ENCODE assay signal across 1 cellular context in the genomic region with DNA sequence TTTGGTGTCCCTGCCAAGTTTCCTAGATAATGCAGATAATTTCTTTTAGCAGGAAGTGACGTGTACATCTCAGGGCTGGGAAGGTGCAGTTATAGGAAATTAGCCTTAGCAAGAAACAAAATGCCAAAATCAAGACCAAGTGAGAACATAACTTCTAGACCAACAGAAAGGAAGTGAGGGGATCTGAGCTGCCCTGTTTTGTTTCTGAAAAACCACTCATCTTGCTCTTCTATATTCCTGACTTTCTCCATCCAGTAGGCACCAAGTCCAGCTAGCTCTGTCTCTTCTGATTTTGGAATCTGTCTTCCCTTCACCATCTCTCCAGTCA.
TF ChIP-seq lines count a peak whose summit lies in the region.

No MANE protein-coding gene starts in this region.

TF ChIP-seq in HCT116, 20 proteins besides CTCF, POLR2A, EP300 and RAD21:
- TF ChIP-seq EZH2 (IDR thresholded peaks at IDR 0.05) (no peak), EZH2phosphoT487 (IDR thresholded peaks at IDR 0.05; ENCODE audit: borderline replicate concordance) (no peak), SRF (IDR thresholded peaks at IDR 0.05; ENCODE audit: low read depth) (no peak), ELF1 (IDR thresholded peaks at IDR 0.05; ENCODE audit: borderline replicate concordance, low read depth) (no peak), YY1 (IDR thresholded peaks at IDR 0.05; ENCODE audit: extremely low read depth, insufficient replicate concordance, low read depth, low read length) (no peak), SP1 (IDR thresholded peaks at IDR 0.05; ENCODE audit: low read depth) (no peak), SIN3A (IDR thresholded peaks at IDR 0.05; ENCODE audit: low read depth) (no peak), POLR2AphosphoS5 (IDR thresholded peaks at IDR 0.05; ENCODE audit: low read depth, low read length) (no peak), FOSL1 (IDR thresholded peaks at IDR 0.05; ENCODE audit: low read depth) (no peak), ZNF274 (IDR thresholded peaks at IDR 0.05; ENCODE audit: low read depth, low read length) (no peak), CEBPB (IDR thresholded peaks at IDR 0.05; ENCODE audit: low read depth) (no peak), EGR1 (IDR thresholded peaks at IDR 0.05; ENCODE audit: low read depth) (no peak), JUND (IDR thresholded peaks at IDR 0.05) (no peak), CBX3 (IDR thresholded peaks at IDR 0.05; ENCODE audit: low read depth) (no peak)
- TF ChIP-seq, protein P1, sequence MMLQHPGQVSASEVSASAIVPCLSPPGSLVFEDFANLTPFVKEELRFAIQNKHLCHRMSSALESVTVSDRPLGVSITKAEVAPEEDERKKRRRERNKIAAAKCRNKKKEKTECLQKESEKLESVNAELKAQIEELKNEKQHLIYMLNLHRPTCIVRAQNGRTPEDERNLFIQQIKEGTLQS (IDR thresholded peaks at IDR 0.05) = no peak
- TF ChIP-seq, protein P2, sequence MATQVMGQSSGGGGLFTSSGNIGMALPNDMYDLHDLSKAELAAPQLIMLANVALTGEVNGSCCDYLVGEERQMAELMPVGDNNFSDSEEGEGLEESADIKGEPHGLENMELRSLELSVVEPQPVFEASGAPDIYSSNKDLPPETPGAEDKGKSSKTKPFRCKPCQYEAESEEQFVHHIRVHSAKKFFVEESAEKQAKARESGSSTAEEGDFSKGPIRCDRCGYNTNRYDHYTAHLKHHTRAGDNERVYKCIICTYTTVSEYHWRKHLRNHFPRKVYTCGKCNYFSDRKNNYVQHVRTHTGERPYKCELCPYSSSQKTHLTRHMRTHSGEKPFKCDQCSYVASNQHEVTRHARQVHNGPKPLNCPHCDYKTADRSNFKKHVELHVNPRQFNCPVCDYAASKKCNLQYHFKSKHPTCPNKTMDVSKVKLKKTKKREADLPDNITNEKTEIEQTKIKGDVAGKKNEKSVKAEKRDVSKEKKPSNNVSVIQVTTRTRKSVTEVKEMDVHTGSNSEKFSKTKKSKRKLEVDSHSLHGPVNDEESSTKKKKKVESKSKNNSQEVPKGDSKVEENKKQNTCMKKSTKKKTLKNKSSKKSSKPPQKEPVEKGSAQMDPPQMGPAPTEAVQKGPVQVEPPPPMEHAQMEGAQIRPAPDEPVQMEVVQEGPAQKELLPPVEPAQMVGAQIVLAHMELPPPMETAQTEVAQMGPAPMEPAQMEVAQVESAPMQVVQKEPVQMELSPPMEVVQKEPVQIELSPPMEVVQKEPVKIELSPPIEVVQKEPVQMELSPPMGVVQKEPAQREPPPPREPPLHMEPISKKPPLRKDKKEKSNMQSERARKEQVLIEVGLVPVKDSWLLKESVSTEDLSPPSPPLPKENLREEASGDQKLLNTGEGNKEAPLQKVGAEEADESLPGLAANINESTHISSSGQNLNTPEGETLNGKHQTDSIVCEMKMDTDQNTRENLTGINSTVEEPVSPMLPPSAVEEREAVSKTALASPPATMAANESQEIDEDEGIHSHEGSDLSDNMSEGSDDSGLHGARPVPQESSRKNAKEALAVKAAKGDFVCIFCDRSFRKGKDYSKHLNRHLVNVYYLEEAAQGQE (IDR thresholded peaks at IDR 0.05; ENCODE audit: low read depth) = no peak
- TF ChIP-seq, protein P3, sequence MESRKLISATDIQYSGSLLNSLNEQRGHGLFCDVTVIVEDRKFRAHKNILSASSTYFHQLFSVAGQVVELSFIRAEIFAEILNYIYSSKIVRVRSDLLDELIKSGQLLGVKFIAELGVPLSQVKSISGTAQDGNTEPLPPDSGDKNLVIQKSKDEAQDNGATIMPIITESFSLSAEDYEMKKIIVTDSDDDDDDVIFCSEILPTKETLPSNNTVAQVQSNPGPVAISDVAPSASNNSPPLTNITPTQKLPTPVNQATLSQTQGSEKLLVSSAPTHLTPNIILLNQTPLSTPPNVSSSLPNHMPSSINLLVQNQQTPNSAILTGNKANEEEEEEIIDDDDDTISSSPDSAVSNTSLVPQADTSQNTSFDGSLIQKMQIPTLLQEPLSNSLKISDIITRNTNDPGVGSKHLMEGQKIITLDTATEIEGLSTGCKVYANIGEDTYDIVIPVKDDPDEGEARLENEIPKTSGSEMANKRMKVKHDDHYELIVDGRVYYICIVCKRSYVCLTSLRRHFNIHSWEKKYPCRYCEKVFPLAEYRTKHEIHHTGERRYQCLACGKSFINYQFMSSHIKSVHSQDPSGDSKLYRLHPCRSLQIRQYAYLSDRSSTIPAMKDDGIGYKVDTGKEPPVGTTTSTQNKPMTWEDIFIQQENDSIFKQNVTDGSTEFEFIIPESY (IDR thresholded peaks at IDR 0.05; ENCODE audit: extremely low read depth, insufficient replicate concordance, low read length) = no peak
- TF ChIP-seq, protein P4, sequence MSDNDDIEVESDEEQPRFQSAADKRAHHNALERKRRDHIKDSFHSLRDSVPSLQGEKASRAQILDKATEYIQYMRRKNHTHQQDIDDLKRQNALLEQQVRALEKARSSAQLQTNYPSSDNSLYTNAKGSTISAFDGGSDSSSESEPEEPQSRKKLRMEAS (IDR thresholded peaks at IDR 0.05) = no peak
TF ChIP-seq in HCT116: peak in this region for 0.
